In the genomic region with DNA sequence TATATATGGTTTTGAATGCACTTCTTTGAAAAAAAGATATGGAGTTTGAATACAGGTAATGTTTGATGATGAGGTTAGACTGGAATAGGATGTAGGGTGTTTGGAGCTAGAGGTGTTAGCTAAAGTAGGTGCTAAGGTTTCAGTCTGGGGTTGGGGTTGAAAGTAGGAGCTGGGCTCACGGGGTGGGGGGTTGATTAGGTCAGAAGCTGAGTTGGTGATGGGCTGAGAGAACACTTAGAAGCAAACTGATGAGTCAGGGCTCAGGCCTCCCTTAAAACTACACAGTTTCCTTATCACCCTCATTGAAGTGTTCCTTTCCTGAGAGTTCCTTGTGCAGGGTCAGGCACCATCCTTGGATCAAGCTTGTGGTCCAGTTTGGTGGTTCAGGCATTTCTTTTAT, we compare ENCODE assay signal across 24 cellular contexts.
"Had no signal": no experiment of that assay in that cellular context is flagged by ENCODE, and none has a peak within 500 bp of the region (broad histone marks: within the 10 kb centered on the region; RNA-seq: fewer than 3 reads in every experiment).

No MANE protein-coding gene starts in this region.

- H3K9me3 ChIP-seq: SJSA1 had no signal

- H3K36me3 ChIP-seq: SJSA1 had no signal

- H3K4me2 ChIP-seq: KMS-11 had no signal

- H3K4me3 ChIP-seq: K562, SJSA1, SK-N-MC had no signal

- H3K27me3 ChIP-seq: SJSA1 had no signal

- FAIRE-seq: HTR-8/SVneo, K562, RCC 7860 had no signal

- H3K4me1 ChIP-seq: SJSA1 had no signal

- ATAC-seq: K562 had no signal

- H3K9ac ChIP-seq: KMS-11 had no signal

- H3K27ac ChIP-seq: HL-60, KMS-11, SJSA1, SK-N-MC had no signal

- DNase-seq: Kasumi-1, MV-4-11, NCI-H1048, NCI-H1105, NCI-H1417, NCI-H1436 treated with DMSO at 0.1 percent for 48 hours, NCI-H1694, NCI-H187 treated with DMSO at 0.1 percent for 48 hours, NCI-H2029 treated with DMSO at 0.1 percent for 48 hours, NCI-H2107, NCI-H2227 treated with DMSO at 0.1 percent for 48 hours, NCI-H524, NCI-H526 treated with DMSO at 0.1 percent for 48 hours, NCI-H748 treated with DMSO at 0.1 percent for 48 hours, Right ventricle myocardium superior, RPMI8226, SIG-M5 had no signal
